In genomic region chr13:51339354-51339753, GRCh38 we compare ENCODE assay signal across 31 cellular contexts. TPM values are rescaled to one million over a fixed set of nuclear protein-coding genes. Genes with fewer than 3 reads are reported as not detected.
"Had no signal": no experiment of that assay in that cellular context is flagged by ENCODE, and none has a peak within 500 bp of the region (broad histone marks: within the 10 kb centered on the region; RNA-seq: fewer than 3 reads in every experiment).

SERPINE3 (plus strand) TSS chr13:51339691; CDS start chr13:51341092, 1,401 bp downstream.

- H3K4me1 Mint-ChIP-seq: stimulated activated naive CD8-positive, alpha-beta T cell treated with anti-CD3 and anti-CD28 coated beads, Interleukin-15, amount 100 ng/mL, for 72 hours had no signal

- FAIRE-seq: colon, keratinocyte had no signal

- H3K27me3 Mint-ChIP-seq: naive thymus-derived CD8-positive, alpha-beta T cell; stimulated activated naive CD8-positive, alpha-beta T cell treated with anti-CD3 and anti-CD28 coated beads, Interleukin-15, amount 100 ng/mL, for 72 hours had no signal

- H3K4me1 ChIP-seq: gastrocnemius medialis, heart left ventricle, lower lobe of right lung, psoas muscle, right lobe of liver, suprapubic skin, transverse colon, vagina had no signal

- H3K4me3 ChIP-seq: dorsolateral prefrontal cortex, gastrocnemius medialis, heart left ventricle, lower lobe of right lung, ovary, psoas muscle, right lobe of liver, smooth muscle cell, suprapubic skin, transverse colon, vagina had no signal

- H3K36me3 ChIP-seq: gastrocnemius medialis, heart left ventricle, lower lobe of right lung, ovary, right lobe of liver, suprapubic skin, transverse colon, vagina had no signal

- H3K27ac ChIP-seq: dorsolateral prefrontal cortex, epithelial cell of prostate, gastrocnemius medialis, heart left ventricle, lower lobe of right lung, ovary, psoas muscle, right lobe of liver, suprapubic skin, transverse colon, vagina had no signal

- H3K9me3 ChIP-seq: gastrocnemius medialis, heart left ventricle, lower lobe of right lung, ovary, psoas muscle, right lobe of liver, suprapubic skin, transverse colon, vagina had no signal

- H3K36me3 Mint-ChIP-seq: naive thymus-derived CD8-positive, alpha-beta T cell had no signal

- H3K4me3 Mint-ChIP-seq: naive thymus-derived CD8-positive, alpha-beta T cell; nephron progenitor cell; stimulated activated naive CD8-positive, alpha-beta T cell treated with anti-CD3 and anti-CD28 coated beads, Interleukin-15, amount 100 ng/mL, for 72 hours had no signal

- H3K27me3 ChIP-seq: dorsolateral prefrontal cortex, gastrocnemius medialis, heart left ventricle, ovary, right lobe of liver, suprapubic skin, transverse colon, vagina had no signal

- DNase-seq: dorsolateral prefrontal cortex; effector CD4-positive, alpha-beta T cell; gastrocnemius medialis; heart left ventricle; hippocampal formation; left ventricle myocardium superior; lower lobe of right lung; naive thymus-derived CD8-positive, alpha-beta T cell; nephron progenitor cell; nucleus accumbens; ovary; posterior cingulate gyrus; psoas muscle; right lobe of liver; stimulated activated CD4-positive, alpha-beta T cell treated with anti-CD3 and anti-CD28 coated beads, Interleukin-12 subunit alpha, Interleukin-12 subunit beta, amount 100 ng/mL, for 4 hours; stimulated activated CD4-positive, alpha-beta T cell treated with anti-CD3 and anti-CD28 coated beads, Interleukin-1b, Interleukin-23, amount 100 ng/mL, for 48 hours; stimulated activated CD4-positive, alpha-beta T cell treated with anti-CD3 and anti-CD28 coated beads, Interleukin-4, amount 100 ng/mL, for 1 hour; stimulated activated CD8-positive, alpha-beta memory T cell treated with anti-CD3 and anti-CD28 coated beads, Interleukin-4, amount 100 ng/mL, for 48 hours; stimulated activated naive CD4-positive, alpha-beta T cell; stimulated activated naive CD8-positive, alpha-beta T cell treated with anti-CD3 and anti-CD28 coated beads, Interleukin-15, amount 100 ng/mL, for 72 hours; transverse colon had no signal

- ATAC-seq: esophagus mucosa; gastrocnemius medialis; heart left ventricle; left ventricle myocardium superior; lower lobe of right lung; naive thymus-derived CD8-positive, alpha-beta T cell; psoas muscle; right lobe of liver; stimulated activated naive CD8-positive, alpha-beta T cell treated with anti-CD3 and anti-CD28 coated beads, Interleukin-15, amount 100 ng/mL, for 72 hours had no signal

- H3K27ac Mint-ChIP-seq: naive thymus-derived CD8-positive, alpha-beta T cell had no signal

- H3K9me3 Mint-ChIP-seq: naive thymus-derived CD8-positive, alpha-beta T cell; nephron progenitor cell; stimulated activated naive CD8-positive, alpha-beta T cell treated with anti-CD3 and anti-CD28 coated beads, Interleukin-15, amount 100 ng/mL, for 72 hours had no signal

- H3K4me2 ChIP-seq: smooth muscle cell had no signal

RNA-seq across cellular contexts. Expression of gene SERPINE3, which starts in this region (rescaled TPM):
- total RNA-seq: esophagus mucosa; gastrocnemius medialis; left ventricle myocardium superior; lower lobe of right lung; mesenteric fat pad; myocyte; naive thymus-derived CD8-positive, alpha-beta T cell; psoas muscle; renal cortical epithelial cell; right lobe of liver; smooth muscle cell; suprapubic skin; transverse colon; vagina had no signal
- polyA plus RNA-seq: heart left ventricle; keratinocyte; naive thymus-derived CD8-positive, alpha-beta T cell; ovary; smooth muscle cell had no signal
